14 cellular contexts compared by ENCODE assay signal in genomic region chr2:177303939-177304338, GRCh38. TPM values are rescaled to one million over a fixed set of nuclear protein-coding genes. Genes with fewer than 3 reads are reported as not detected.
A peak's percentile ranks its signal among the peaks of the same experiment; 100 is the strongest.
DNase-seq lines count a peak whose midpoint lies in the region; ATAC-seq and TF ChIP-seq lines count a peak whose summit lies in the region.
"Had no signal": no experiment of that assay in that cellular context is flagged by ENCODE, and none has a peak within 500 bp of the region (broad histone marks: within the 10 kb centered on the region; RNA-seq: fewer than 3 reads in every experiment).

No MANE protein-coding gene starts in this region.

- no peak overlapping the region for H3K4me2 ChIP-seq in OCI-LY7 (ENCODE audit: low read length)
- H3K4me2 ChIP-seq: A549, GM23338 had no signal

- H3K9me3 ChIP-seq in OCI-LY7 (ENCODE audit: low read length) = no peaks in the 10 kb centered on the region
- H3K9me3 ChIP-seq in endodermal cell (ENCODE audit: control insufficient read depth, low read length) = no peaks in the 10 kb centered on the region
- H3K9me3 ChIP-seq: A549, Caco-2 had no signal

- TF ChIP-seq CTCF in HFFc6 (IDR thresholded peaks at IDR 0.05) (peak; percentile 18; the same call in 1 of the 2 replicates), OCI-LY7 (conservative IDR thresholded peaks at IDR 0.05; ENCODE audit: low read length) (0 out of 2 replicates have a peak, but pooled peaks have one; percentile 21), endodermal cell (conservative IDR thresholded peaks at IDR 0.05) (peak; percentile 49), GM10248 (IDR thresholded peaks at IDR 0.05; ENCODE audit: control extremely low read depth, extremely low read depth, low read depth, missing control alignments) (no peak)

- no peaks in the 10 kb centered on the region for H3K9me3 Mint-ChIP-seq in HFFc6
- H3K9me3 Mint-ChIP-seq in endodermal cell = no peaks in the 10 kb centered on the region
- H3K9me3 Mint-ChIP-seq: CD14-positive monocyte; CD8-positive, alpha-beta memory T cell; GM23338 had no signal

- intact Hi-C loops in OCI-LY7 (cut with micrococcal nuclease; ENCODE audit: unreplicated experiment) = no loop called here

- CTCF ChIA-PET in OCI-LY7 (lab: Charles Lee; ENCODE audit: unreplicated experiment) (interaction anchor here (0.7 kb wide), 1 partner anchor 138 kb away, joined by 3 read pairs; no protein-coding TSS in a partner anchor), GM10248 (lab: Yijun Ruan, JAX) (interaction anchor here (1.2 to 2.3 kb wide), 3 partner anchors 8 to 155 kb away, joined by 4 to 12 read pairs (median 6); no protein-coding TSS in a partner anchor)

- H3K4me1 ChIP-seq in OCI-LY7 (ENCODE audit: insufficient read depth, low read length, poor library complexity, severe bottlenecking) = no peaks in the 10 kb centered on the region
- peaks cover 4% of the 10 kb centered on the region for H3K4me1 ChIP-seq in endodermal cell (ENCODE audit: control insufficient read depth, insufficient read depth, low read length)
- H3K4me1 ChIP-seq: A549, Caco-2 had no signal

- no peaks in the 10 kb centered on the region for H3K79me2 ChIP-seq in OCI-LY7 (ENCODE audit: insufficient read depth, low read depth, low read length)

- BruUV-seq in OCI-LY7 (replicated peaks; lab: Mats Ljungman, UMichigan) = no TSS peak

- H3K27ac ChIP-seq in OCI-LY7 (ENCODE audit: low read depth, low read length, poor library complexity, severe bottlenecking) (no peak overlapping the region), endodermal cell (ENCODE audit: low read depth, low read length) (no peak overlapping the region)
- H3K27ac ChIP-seq: A549 had no signal

- H3K36me3 Mint-ChIP-seq in HFFc6 (ENCODE audit: low read depth) = no peaks in the 10 kb centered on the region
- H3K36me3 Mint-ChIP-seq in endodermal cell (ENCODE audit: low read depth) = no peaks in the 10 kb centered on the region

- POLR2A ChIA-PET in OCI-LY7 (lab: Charles Lee) = no interaction called here
- POLR2A ChIA-PET in GM10248 (lab: Yijun Ruan, JAX) = no interaction called here

- peaks cover 10% of the 10 kb centered on the region for H3K27me3 ChIP-seq in endodermal cell (ENCODE audit: control insufficient read depth, insufficient read depth, low read length, poor library complexity, severe bottlenecking)

- H3K36me3 ChIP-seq in OCI-LY7 (ENCODE audit: insufficient read depth, low read length) (no peaks in the 10 kb centered on the region), endodermal cell (ENCODE audit: control insufficient read depth, insufficient read depth, low read length) (no peaks in the 10 kb centered on the region)

- no peak overlapping the region for H3K4me3 Mint-ChIP-seq in HFFc6
- H3K4me3 Mint-ChIP-seq in endodermal cell = no peak overlapping the region
- H3K4me3 Mint-ChIP-seq: CD14-positive monocyte; CD8-positive, alpha-beta memory T cell; GM23338 had no signal

- H3K4me1 Mint-ChIP-seq in HFFc6 (ENCODE audit: low read depth) (peaks cover 6% of the 10 kb centered on the region; the same call in 1 of the 2 replicates), endodermal cell (peaks cover 19% of the 10 kb centered on the region)
- H3K4me1 Mint-ChIP-seq: CD14-positive monocyte had no signal

- H3K27ac Mint-ChIP-seq in HFFc6 = no peak overlapping the region
- H3K27ac Mint-ChIP-seq in endodermal cell = no peak overlapping the region
- H3K27ac Mint-ChIP-seq: CD14-positive monocyte; CD8-positive, alpha-beta memory T cell; GM23338 had no signal

- H3K27me3 Mint-ChIP-seq in HFFc6 (ENCODE audit: insufficient read depth) (no peaks in the 10 kb centered on the region; the same call in 1 of the 2 replicates), endodermal cell (ENCODE audit: insufficient read depth) (peaks cover 10% of the 10 kb centered on the region)

- no peak for DNase-seq in HFFc6
- no peak for DNase-seq in OCI-LY7 (ENCODE audit: low spot score)
- DNase-seq in endodermal cell = no peak
- DNase-seq in GM10248 (ENCODE audit: extremely low spot score) = no peak
- DNase-seq: Caco-2; CD8-positive, alpha-beta memory T cell; H7; Karpas-422 had no signal

- H3K4me3 ChIP-seq in OCI-LY7 (ENCODE audit: low read depth, low read length, poor library complexity, severe bottlenecking) (no peak overlapping the region), endodermal cell (ENCODE audit: low read length) (no peak overlapping the region)
- H3K4me3 ChIP-seq: A549, GM23338 had no signal

- H3K9me2 ChIP-seq in OCI-LY7 (ENCODE audit: insufficient read depth, low read length) = no peaks in the 10 kb centered on the region

- no peak overlapping the region for H2AFZ ChIP-seq in OCI-LY7 (ENCODE audit: low read length)
- H2AFZ ChIP-seq: GM23338 had no signal

- no peak for ATAC-seq in GM19023 (IDR thresholded peaks at IDR 0.05; ENCODE audit: unreplicated experiment)
- ATAC-seq in GM18498 (IDR thresholded peaks at IDR 0.05; ENCODE audit: unreplicated experiment) = no peak
- ATAC-seq in HG03175 (IDR thresholded peaks at IDR 0.05; ENCODE audit: unreplicated experiment) = no peak
- ATAC-seq: GM23338 had no signal

- H3K9ac ChIP-seq in endodermal cell (ENCODE audit: extremely low read depth, low read length, poor library complexity, severe bottlenecking) = no peak overlapping the region

- H4K20me1 ChIP-seq in OCI-LY7 (ENCODE audit: insufficient read depth, low read length) = no peaks in the 10 kb centered on the region

RNA-seq across cellular contexts. Expression of gene NFE2L2, which starts 39.4 kb away (rescaled TPM):
- total RNA-seq in HFFc6 (2021; fragmentation: NEBNext Ultra II Directional; extraction: Animal tissue kit (Norgen Biotek cat#: 25700)) = 10 to 100 TPM; 59.0 to 76.5 (median 67.8) TPM
- 26.2 and 27.0 TPM in 2 replicates for total RNA-seq in OCI-LY7 (2014; rRNA removed; shearing (Covaris generic))
- 58.1 and 58.6 TPM in 2 replicates for total RNA-seq in OCI-LY7 (2022)
- total RNA-seq in endodermal cell = 10 to 100 TPM; 59.0 to 59.1 TPM
- 46.2 TPM for polyA plus RNA-seq in endodermal cell (2013, experiment 1 of 2)
- 49.2 TPM for polyA plus RNA-seq in endodermal cell (2013, experiment 2 of 2)
